ENCODE assay signal across 8 cellular contexts in the genomic region with DNA sequence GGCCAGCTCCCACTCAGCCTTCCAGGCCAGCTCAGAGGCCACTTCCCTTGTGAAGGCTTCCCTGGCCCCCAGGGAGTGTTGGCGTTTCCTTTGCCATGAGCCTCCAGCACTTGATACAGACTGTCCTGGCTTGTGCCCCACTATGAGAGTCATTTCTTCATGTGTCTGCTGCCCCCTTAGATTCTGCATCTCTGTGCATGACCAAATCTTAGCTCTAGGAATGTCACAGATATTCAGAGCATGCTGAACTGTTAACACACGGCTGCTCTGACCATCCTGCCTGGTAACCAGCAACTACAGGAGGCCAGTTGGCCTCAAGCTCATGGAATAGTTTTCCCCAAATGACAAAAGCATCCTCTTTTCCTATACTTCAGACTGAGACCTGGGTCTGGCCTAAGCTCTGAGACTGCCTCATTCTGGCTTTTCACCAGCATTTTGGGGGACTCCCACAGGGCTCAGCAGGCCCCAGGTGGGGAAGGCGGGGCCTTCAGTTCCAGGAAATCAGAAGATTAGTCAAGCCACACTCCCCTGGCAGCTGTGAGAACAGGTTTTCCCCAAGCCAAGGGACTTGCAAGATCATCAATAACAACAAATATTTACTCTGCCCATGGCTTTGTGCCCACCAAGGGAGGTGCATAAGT.
DNase-seq lines count a peak whose midpoint lies in the region; ATAC-seq, FAIRE-seq and TF ChIP-seq lines count a peak whose summit lies in the region.

No MANE protein-coding gene starts in this region.

- TF ChIP-seq CTCF in activated B cell treated with CpG ODN at 0.5 μM for 24 hours (IDR thresholded peaks at IDR 0.05), result no peak

- TF ChIP-seq POLR2A in GM12891 (IDR thresholded peaks at IDR 0.05; ENCODE audit: low read depth, low read length), result no peak

- DNase-seq in GM12891 (ENCODE audit: insufficient read length, low spot score) (no peak), activated B cell treated with CpG ODN at 0.5 μM for 24 hours (peak; percentile 44), cerebellar cortex (ENCODE audit: low spot score) (peak; percentile 31), islet precursor cell (no peak), frontal cortex (ENCODE audit: low spot score in 2 of 2) (no peak), mesenteric fat pad (ENCODE audit: low spot score) (no peak)
- peak; percentile 48 to 53 for DNase-seq in stimulated activated CD8-positive, alpha-beta memory T cell treated with anti-CD3 and anti-CD28 coated beads, Interleukin-4, amount 100 ng/mL, for 4 hours (ENCODE audit: low read depth in 2 of 2, low spot score in 1 of 2)

- peak overlapping the region; percentile 74 for H3K27ac Mint-ChIP-seq in activated B cell treated with CpG ODN at 0.5 μM for 24 hours

- CTCF ChIA-PET in activated B cell treated with CpG ODN at 0.5 μM for 24 hours (lab: Charles Lee), result interaction anchor here (0.8 to 1.4 kb wide), 4 partner anchors 8 to 144 kb away, joined by 3 to 7 read pairs (median 4); no protein-coding TSS in a partner anchor

- H3K4me1 Mint-ChIP-seq in activated B cell treated with CpG ODN at 0.5 μM for 24 hours, result peaks cover 74% of the 10 kb centered on the region

- H3K36me3 Mint-ChIP-seq in activated B cell treated with CpG ODN at 0.5 μM for 24 hours (ENCODE audit: low read depth), result no peaks in the 10 kb centered on the region

- POLR2A ChIA-PET in activated B cell treated with CpG ODN at 0.5 μM for 24 hours (lab: Charles Lee), result interaction anchor here (0.5 to 3.0 kb wide), 8 partner anchors 12 to 705 kb away, joined by 3 to 34 read pairs (median 4); no protein-coding TSS in a partner anchor

- no peaks in the 10 kb centered on the region for H3K27me3 Mint-ChIP-seq in activated B cell treated with CpG ODN at 0.5 μM for 24 hours

- H3K9me3 Mint-ChIP-seq in activated B cell treated with CpG ODN at 0.5 μM for 24 hours, result no peaks in the 10 kb centered on the region

- intact Hi-C loops in activated B cell treated with CpG ODN at 0.5 μM for 24 hours (cut with micrococcal nuclease), result no loop called here

- H3K4me3 Mint-ChIP-seq in activated B cell treated with CpG ODN at 0.5 μM for 24 hours, result peak overlapping the region; percentile 21

- FAIRE-seq in GM12891 (lab: Jason Lieb, UNC) (peak; percentile 86), frontal cortex (lab: Jason Lieb, UNC) (no peak)

- ATAC-seq in HG02852 (IDR thresholded peaks at IDR 0.05; ENCODE audit: unreplicated experiment), result peak; percentile 59
- ATAC-seq in activated B cell treated with CpG ODN at 0.5 μM for 24 hours (ENCODE audit: low read depth), result peak; percentile 60

TF ChIP-seq in GM12891, 5 proteins besides CTCF, POLR2A, EP300 and RAD21:
- TF ChIP-seq POU2F2 (IDR thresholded peaks at IDR 0.05; ENCODE audit: low read depth, low read length), result no peak

Comparison
In these comparisons a context has a peak if more than half of its experiments do, and no peak if none do; other contexts are left out.
1. DNase-seq: peak in activated B cell treated with CpG ODN at 0.5 μM for 24 hours (single experiment), cerebellar cortex (single experiment) and stimulated activated CD8-positive, alpha-beta memory T cell treated with anti-CD3 and anti-CD28 coated beads, Interleukin-4, amount 100 ng/mL, for 4 hours (2 of 2); none in GM12891 (single experiment), islet precursor cell (single experiment), frontal cortex (0 of 2) and mesenteric fat pad (single experiment).